Comparison of ENCODE assay signal across 15 cellular contexts in the genomic region with DNA sequence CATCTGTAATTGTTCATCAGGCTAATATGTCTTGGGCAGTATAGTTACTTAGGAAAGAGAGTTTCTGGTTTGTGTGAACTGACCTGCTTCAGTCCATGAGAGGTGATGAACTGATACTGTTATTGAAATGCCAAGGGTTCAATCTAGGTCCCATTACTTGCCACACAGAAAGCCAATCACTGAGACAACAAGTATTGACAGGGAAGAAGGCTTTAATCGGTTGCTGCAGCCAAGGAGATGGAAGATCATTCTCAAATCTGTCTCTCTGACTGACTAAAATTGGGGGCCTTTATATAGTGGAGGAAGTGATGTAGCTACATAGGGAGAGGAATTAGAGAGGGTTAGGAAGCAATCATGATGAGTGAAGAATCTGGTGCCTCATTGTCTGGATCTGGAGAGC.
"Had no signal": no experiment of that assay in that cellular context is flagged by ENCODE, and none has a peak within 500 bp of the region (broad histone marks: within the 10 kb centered on the region; RNA-seq: fewer than 3 reads in every experiment).

No MANE protein-coding gene starts in this region.

- H3K36me3 ChIP-seq: esophagus squamous epithelium, left ventricle myocardium inferior, lower lobe of right lung, tibial artery, upper lobe of left lung, uterus had no signal

- H3K27me3 ChIP-seq: esophagus squamous epithelium, tibial artery, upper lobe of left lung, uterus had no signal

- H3K4me3 ChIP-seq: esophagus squamous epithelium, left ventricle myocardium inferior, lower lobe of right lung, smooth muscle cell, tibial artery, upper lobe of left lung, uterus had no signal

- H3K27ac ChIP-seq: esophagus squamous epithelium, left ventricle myocardium inferior, lower lobe of right lung, tibial artery, upper lobe of left lung, uterus had no signal

- H3K4me1 ChIP-seq: esophagus squamous epithelium, left ventricle myocardium inferior, lower lobe of right lung, tibial artery, upper lobe of left lung, uterus had no signal

- H3K9me3 ChIP-seq: esophagus squamous epithelium, uterus had no signal

- DNase-seq: effector memory CD8-positive, alpha-beta T cell; esophagus squamous epithelium; foreskin fibroblast; immature natural killer cell; left ventricle myocardium inferior; lower lobe of right lung; natural killer cell; right cardiac atrium; stimulated activated CD4-positive, alpha-beta T cell treated with anti-CD3 and anti-CD28 coated beads, Interleukin-2, amount 100 ng/mL, for 48 hours; stimulated activated naive CD8-positive, alpha-beta T cell treated with anti-CD3 and anti-CD28 coated beads, Interleukin-15, Interleukin-2, amounts not matched to agents 100 U/mL and 50 U/mL, for 24 hours; tibial artery; upper lobe of left lung; uterus had no signal

- FAIRE-seq: keratinocyte had no signal

- ATAC-seq: effector memory CD8-positive, alpha-beta T cell; lower lobe of right lung; natural killer cell; right cardiac atrium; stimulated activated naive CD8-positive, alpha-beta T cell treated with anti-CD3 and anti-CD28 coated beads, Interleukin-15, Interleukin-2, amounts not matched to agents 100 U/mL and 50 U/mL, for 24 hours had no signal

- H3K4me2 ChIP-seq: smooth muscle cell had no signal
